In the genomic region with DNA sequence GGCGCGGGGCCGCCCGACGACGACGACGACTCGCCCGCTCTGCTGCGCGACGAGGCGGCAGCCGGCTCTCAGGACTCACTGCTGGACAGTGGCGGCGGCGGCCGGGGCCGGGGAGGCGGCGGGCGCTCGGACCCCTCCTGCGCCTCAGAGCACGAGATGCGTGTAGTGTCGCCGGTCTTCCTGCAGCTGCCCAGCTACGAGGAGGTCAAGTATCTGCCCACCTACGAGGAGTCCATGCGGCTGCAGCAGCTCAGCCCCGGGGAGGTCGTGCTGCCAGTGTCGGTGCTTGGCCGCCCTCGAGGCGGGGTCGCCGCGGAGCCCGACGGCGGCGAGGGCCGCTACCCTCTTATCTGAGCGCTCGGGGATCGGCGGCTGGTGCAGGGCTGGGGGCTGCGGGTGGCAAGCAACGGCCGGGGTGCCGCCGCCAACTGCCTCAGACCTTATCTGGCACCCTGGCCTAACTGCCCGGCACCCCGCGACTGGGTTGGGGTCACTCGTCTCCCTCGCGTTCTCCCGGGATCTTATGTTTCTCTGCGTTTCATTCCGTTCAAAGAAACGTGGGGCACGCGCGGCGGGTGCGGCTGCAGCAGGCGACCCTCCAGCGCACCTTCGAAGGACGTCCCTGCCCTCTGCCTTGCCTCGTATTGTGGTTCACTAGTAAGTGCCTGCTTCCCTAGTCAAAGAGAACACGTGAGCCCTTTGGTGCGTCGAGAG, we compare ENCODE assay signal across 9 cellular contexts. TPM values are rescaled to one million over a fixed set of nuclear protein-coding genes. Genes with fewer than 3 reads are reported as not detected.
DNase-seq lines count a peak whose midpoint lies in the region; ATAC-seq lines count a peak whose summit lies in the region.
"Had no signal": no experiment of that assay in that cellular context is flagged by ENCODE, and none has a peak within 500 bp of the region (broad histone marks: within the 10 kb centered on the region; RNA-seq: fewer than 3 reads in every experiment).

No MANE protein-coding gene starts in this region.

- peak overlapping the region; percentile 62 for H3K4me3 ChIP-seq in iPS-18c (ENCODE audit: insufficient read depth, low read depth, low read length)

- DNase-seq in NCI-H2171 treated with DMSO at 0.1 percent for 48 hours (lab: John Stamatoyannopoulos, UW) (peak; percentile 24), NCI-H2171 (lab: John Stamatoyannopoulos, UW) (no peak), MV-4-11 (lab: John Stamatoyannopoulos, UW) (peak; percentile 3), KBM-7 (no peak)
- DNase-seq in activated naive CD8-positive, alpha-beta T cell treated with anti-CD3 and anti-CD28 coated beads, Interleukin-2, amount 10 ng/mL, durations not matched to agents 7 days and 5 days = no peak
- peak; percentile 26 for DNase-seq in stimulated activated CD8-positive, alpha-beta memory T cell treated with anti-CD3 and anti-CD28 coated beads, Interleukin-4, amount 100 ng/mL, for 48 hours
- DNase-seq: DND-41 had no signal

- peak overlapping the region; percentile 81 for H3K4me3 Mint-ChIP-seq in activated naive CD8-positive, alpha-beta T cell treated with anti-CD3 and anti-CD28 coated beads, Interleukin-2, amount 10 ng/mL, durations not matched to agents 7 days and 5 days

- no peaks in the 10 kb centered on the region for H3K9me3 ChIP-seq in iPS-18c (ENCODE audit: control insufficient read depth, insufficient read depth, low read length)

- peak; percentile 29 for ATAC-seq in GM21723 (IDR thresholded peaks at IDR 0.05; ENCODE audit: unreplicated experiment)
- ATAC-seq in activated naive CD8-positive, alpha-beta T cell treated with anti-CD3 and anti-CD28 coated beads, Interleukin-2, amount 10 ng/mL, durations not matched to agents 7 days and 5 days (ENCODE audit: low read depth) = no peak

- H3K4me1 Mint-ChIP-seq in activated naive CD8-positive, alpha-beta T cell treated with anti-CD3 and anti-CD28 coated beads, Interleukin-2, amount 10 ng/mL, durations not matched to agents 7 days and 5 days = peaks cover 10% of the 10 kb centered on the region

- in situ Hi-C loops in KBM-7 (cut with MboI; ENCODE audit: low pct_unique_long_range_greater_than_20kb, low sequenced_read_pairs) = no loop called here

- POLR2A ChIA-PET in activated naive CD8-positive, alpha-beta T cell treated with anti-CD3 and anti-CD28 coated beads, Interleukin-2, amount 10 ng/mL, durations not matched to agents 7 days and 5 days (lab: Charles Lee) = no interaction called here

- no peaks in the 10 kb centered on the region for H3K9me3 Mint-ChIP-seq in activated naive CD8-positive, alpha-beta T cell treated with anti-CD3 and anti-CD28 coated beads, Interleukin-2, amount 10 ng/mL, durations not matched to agents 7 days and 5 days

- H3K27me3 Mint-ChIP-seq in activated naive CD8-positive, alpha-beta T cell treated with anti-CD3 and anti-CD28 coated beads, Interleukin-2, amount 10 ng/mL, durations not matched to agents 7 days and 5 days = peaks cover 60% of the 10 kb centered on the region

- no peak overlapping the region for H3K27ac Mint-ChIP-seq in activated naive CD8-positive, alpha-beta T cell treated with anti-CD3 and anti-CD28 coated beads, Interleukin-2, amount 10 ng/mL, durations not matched to agents 7 days and 5 days

- H3K36me3 Mint-ChIP-seq in activated naive CD8-positive, alpha-beta T cell treated with anti-CD3 and anti-CD28 coated beads, Interleukin-2, amount 10 ng/mL, durations not matched to agents 7 days and 5 days = no peaks in the 10 kb centered on the region

RNA-seq across cellular contexts. Expression of gene C3orf80, which starts 1.0 kb away (rescaled TPM):
- not detected for total RNA-seq in activated naive CD8-positive, alpha-beta T cell treated with anti-CD3 and anti-CD28 coated beads, Interleukin-2, amount 10 ng/mL, durations not matched to agents 7 days and 5 days

Comparison
In these comparisons a context has a peak if more than half of its experiments do, and no peak if none do; other contexts are left out.
1. DNase-seq: peak in NCI-H2171 treated with DMSO at 0.1 percent for 48 hours (single experiment), MV-4-11 (single experiment) and stimulated activated CD8-positive, alpha-beta memory T cell treated with anti-CD3 and anti-CD28 coated beads, Interleukin-4, amount 100 ng/mL, for 48 hours (single experiment); none in NCI-H2171 (single experiment), activated naive CD8-positive, alpha-beta T cell treated with anti-CD3 and anti-CD28 coated beads, Interleukin-2, amount 10 ng/mL, durations not matched to agents 7 days and 5 days (single experiment) and KBM-7 (single experiment).